1 cellular context compared by ENCODE assay signal in the genomic region with DNA sequence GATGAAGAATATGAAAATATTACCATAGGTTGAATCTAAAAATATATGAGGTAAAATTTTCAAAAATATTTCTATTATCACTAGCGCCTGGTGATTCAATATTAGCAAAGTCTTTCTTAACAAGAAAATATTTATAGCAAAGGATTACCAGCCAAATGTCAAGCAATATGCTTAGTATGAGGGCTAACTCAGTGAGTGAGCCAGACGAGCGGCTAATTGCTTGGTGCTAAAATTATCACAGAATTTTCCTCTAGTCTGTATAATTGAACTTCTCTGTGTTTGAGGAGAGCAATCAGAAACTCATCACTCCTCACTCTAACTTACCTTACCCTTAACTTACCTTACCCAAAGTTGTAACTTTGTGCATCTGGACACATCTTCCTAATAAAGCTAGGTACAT.
TF ChIP-seq lines count a peak whose summit lies in the region.

No MANE protein-coding gene starts in this region.

TF ChIP-seq in GM12878, 131 proteins besides CTCF, POLR2A, EP300 and RAD21 (continued from another document):
- TF ChIP-seq SKIL (IDR thresholded peaks at IDR 0.05; ENCODE audit: low read depth, poor library complexity, severe bottlenecking) (no peak), ZNF622 (IDR thresholded peaks at IDR 0.05) (no peak), TBL1XR1 (IDR thresholded peaks at IDR 0.05; ENCODE audit: low read depth, low read length) (no peak), MXI1 (IDR thresholded peaks at IDR 0.05; ENCODE audit: low read depth, low read length) (no peak), ESRRA (IDR thresholded peaks at IDR 0.05; ENCODE audit: low read length) (no peak)
- TF ChIP-seq, protein P1, sequence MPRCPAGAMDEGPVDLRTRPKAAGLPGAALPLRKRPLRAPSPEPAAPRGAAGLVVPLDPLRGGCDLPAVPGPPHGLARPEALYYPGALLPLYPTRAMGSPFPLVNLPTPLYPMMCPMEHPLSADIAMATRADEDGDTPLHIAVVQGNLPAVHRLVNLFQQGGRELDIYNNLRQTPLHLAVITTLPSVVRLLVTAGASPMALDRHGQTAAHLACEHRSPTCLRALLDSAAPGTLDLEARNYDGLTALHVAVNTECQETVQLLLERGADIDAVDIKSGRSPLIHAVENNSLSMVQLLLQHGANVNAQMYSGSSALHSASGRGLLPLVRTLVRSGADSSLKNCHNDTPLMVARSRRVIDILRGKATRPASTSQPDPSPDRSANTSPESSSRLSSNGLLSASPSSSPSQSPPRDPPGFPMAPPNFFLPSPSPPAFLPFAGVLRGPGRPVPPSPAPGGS (IDR thresholded peaks at IDR 0.05; ENCODE audit: borderline replicate concordance, insufficient read depth, low read depth, low read length, poor library complexity, severe bottlenecking): no peak
- TF ChIP-seq, protein P2, sequence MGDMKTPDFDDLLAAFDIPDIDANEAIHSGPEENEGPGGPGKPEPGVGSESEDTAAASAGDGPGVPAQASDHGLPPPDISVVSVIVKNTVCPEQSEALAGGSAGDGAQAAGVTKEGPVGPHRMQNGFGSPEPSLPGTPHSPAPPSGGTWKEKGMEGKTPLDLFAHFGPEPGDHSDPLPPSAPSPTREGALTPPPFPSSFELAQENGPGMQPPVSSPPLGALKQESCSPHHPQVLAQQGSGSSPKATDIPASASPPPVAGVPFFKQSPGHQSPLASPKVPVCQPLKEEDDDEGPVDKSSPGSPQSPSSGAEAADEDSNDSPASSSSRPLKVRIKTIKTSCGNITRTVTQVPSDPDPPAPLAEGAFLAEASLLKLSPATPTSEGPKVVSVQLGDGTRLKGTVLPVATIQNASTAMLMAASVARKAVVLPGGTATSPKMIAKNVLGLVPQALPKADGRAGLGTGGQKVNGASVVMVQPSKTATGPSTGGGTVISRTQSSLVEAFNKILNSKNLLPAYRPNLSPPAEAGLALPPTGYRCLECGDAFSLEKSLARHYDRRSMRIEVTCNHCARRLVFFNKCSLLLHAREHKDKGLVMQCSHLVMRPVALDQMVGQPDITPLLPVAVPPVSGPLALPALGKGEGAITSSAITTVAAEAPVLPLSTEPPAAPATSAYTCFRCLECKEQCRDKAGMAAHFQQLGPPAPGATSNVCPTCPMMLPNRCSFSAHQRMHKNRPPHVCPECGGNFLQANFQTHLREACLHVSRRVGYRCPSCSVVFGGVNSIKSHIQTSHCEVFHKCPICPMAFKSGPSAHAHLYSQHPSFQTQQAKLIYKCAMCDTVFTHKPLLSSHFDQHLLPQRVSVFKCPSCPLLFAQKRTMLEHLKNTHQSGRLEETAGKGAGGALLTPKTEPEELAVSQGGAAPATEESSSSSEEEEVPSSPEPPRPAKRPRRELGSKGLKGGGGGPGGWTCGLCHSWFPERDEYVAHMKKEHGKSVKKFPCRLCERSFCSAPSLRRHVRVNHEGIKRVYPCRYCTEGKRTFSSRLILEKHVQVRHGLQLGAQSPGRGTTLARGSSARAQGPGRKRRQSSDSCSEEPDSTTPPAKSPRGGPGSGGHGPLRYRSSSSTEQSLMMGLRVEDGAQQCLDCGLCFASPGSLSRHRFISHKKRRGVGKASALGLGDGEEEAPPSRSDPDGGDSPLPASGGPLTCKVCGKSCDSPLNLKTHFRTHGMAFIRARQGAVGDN (IDR thresholded peaks at IDR 0.05): no peak
- TF ChIP-seq, protein P3, sequence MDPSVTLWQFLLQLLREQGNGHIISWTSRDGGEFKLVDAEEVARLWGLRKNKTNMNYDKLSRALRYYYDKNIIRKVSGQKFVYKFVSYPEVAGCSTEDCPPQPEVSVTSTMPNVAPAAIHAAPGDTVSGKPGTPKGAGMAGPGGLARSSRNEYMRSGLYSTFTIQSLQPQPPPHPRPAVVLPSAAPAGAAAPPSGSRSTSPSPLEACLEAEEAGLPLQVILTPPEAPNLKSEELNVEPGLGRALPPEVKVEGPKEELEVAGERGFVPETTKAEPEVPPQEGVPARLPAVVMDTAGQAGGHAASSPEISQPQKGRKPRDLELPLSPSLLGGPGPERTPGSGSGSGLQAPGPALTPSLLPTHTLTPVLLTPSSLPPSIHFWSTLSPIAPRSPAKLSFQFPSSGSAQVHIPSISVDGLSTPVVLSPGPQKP (IDR thresholded peaks at IDR 0.05; ENCODE audit: low read depth, low read length): no peak
